1 cellular context compared by ENCODE assay signal in genomic region chr19:45882652-45883585, GRCh38.
TF ChIP-seq lines count a peak whose summit lies in the region.

No MANE protein-coding gene starts in this region.

TF ChIP-seq in HepG2, 621 proteins besides CTCF, POLR2A, EP300 and RAD21 (continued from another document and continues in another):
- TF ChIP-seq ZNF646 (CRISPR knock-in tag; IDR thresholded peaks at IDR 0.05) = no peak
- TF ChIP-seq ZNF414 (CRISPR knock-in tag; IDR thresholded peaks at IDR 0.05) = no peak; the same call in 1 of the 2 replicates
- TF ChIP-seq MEF2D (CRISPR knock-in tag; IDR thresholded peaks at IDR 0.05) = no peak; the same call in 1 of the 2 replicates
- peak; percentile 60; the same call in 1 of the 2 replicates for TF ChIP-seq ZBTB3 (CRISPR knock-in tag; IDR thresholded peaks at IDR 0.05; ENCODE audit: borderline replicate concordance, low read depth)
- TF ChIP-seq ZNF747 (CRISPR knock-in tag; IDR thresholded peaks at IDR 0.05; ENCODE audit: borderline replicate concordance) = peak; percentile 49; the same call in 1 of the 2 replicates
- peak; percentile 62; the same call in 1 of the 2 replicates for TF ChIP-seq ZNF441 (CRISPR knock-in tag; IDR thresholded peaks at IDR 0.05; ENCODE audit: borderline replicate concordance)
- no peak for TF ChIP-seq MXD4 (CRISPR knock-in tag; IDR thresholded peaks at IDR 0.05)
- peak; percentile 65; the same call in 1 of the 2 replicates for TF ChIP-seq NKX3-1 (CRISPR knock-in tag; IDR thresholded peaks at IDR 0.05)
- TF ChIP-seq ZNF18 (CRISPR knock-in tag; IDR thresholded peaks at IDR 0.05; ENCODE audit: insufficient replicate concordance) = no peak
- no peak for TF ChIP-seq DR1 (CRISPR knock-in tag; IDR thresholded peaks at IDR 0.05)
- no peak for TF ChIP-seq KLF13 (CRISPR knock-in tag; IDR thresholded peaks at IDR 0.05)
- peak; percentile 100 for TF ChIP-seq ZMYM3 (CRISPR knock-in tag; IDR thresholded peaks at IDR 0.05)
- peak; percentile 61 for TF ChIP-seq CREM (IDR thresholded peaks at IDR 0.05)
- no peak for TF ChIP-seq CREM (CRISPR knock-in tag; IDR thresholded peaks at IDR 0.05)
- peak; percentile 91 for TF ChIP-seq CBX1 (IDR thresholded peaks at IDR 0.05; ENCODE audit: low read depth)
- peak; percentile 93 for TF ChIP-seq ZNF281 (CRISPR knock-in tag; IDR thresholded peaks at IDR 0.05; ENCODE audit: borderline replicate concordance)
- peak; percentile 28; the same call in 1 of the 2 replicates for TF ChIP-seq KLF11 (CRISPR knock-in tag; IDR thresholded peaks at IDR 0.05)
- no peak; the same call in 1 of the 2 replicates for TF ChIP-seq ZNF460 (CRISPR knock-in tag; IDR thresholded peaks at IDR 0.05; ENCODE audit: borderline replicate concordance)
- TF ChIP-seq NRL (CRISPR knock-in tag; IDR thresholded peaks at IDR 0.05; ENCODE audit: borderline replicate concordance) = 0 out of 2 replicates have a peak, but pooled peaks have one; percentile 29
- no peak for TF ChIP-seq ZHX1 (CRISPR knock-in tag; IDR thresholded peaks at IDR 0.05; ENCODE audit: low read depth)
- peak; percentile 72 for TF ChIP-seq TFE3 (CRISPR knock-in tag; IDR thresholded peaks at IDR 0.05)
- peak; percentile 82 for TF ChIP-seq THRA (CRISPR knock-in tag; IDR thresholded peaks at IDR 0.05; ENCODE audit: borderline replicate concordance)
- no peak for TF ChIP-seq ZNF749 (CRISPR knock-in tag; IDR thresholded peaks at IDR 0.05; ENCODE audit: borderline replicate concordance)
- no peak for TF ChIP-seq ZNF446 (CRISPR knock-in tag; IDR thresholded peaks at IDR 0.05)
- TF ChIP-seq CERS6 (CRISPR knock-in tag; IDR thresholded peaks at IDR 0.05) = no peak
- peak; percentile 76 for TF ChIP-seq ZNF607 (CRISPR knock-in tag; IDR thresholded peaks at IDR 0.05; ENCODE audit: borderline replicate concordance)
- no peak for TF ChIP-seq GLMP (CRISPR knock-in tag; IDR thresholded peaks at IDR 0.05; ENCODE audit: borderline replicate concordance)
- peak; percentile 81; the same call in 1 of the 2 replicates for TF ChIP-seq NFKB2 (CRISPR knock-in tag; IDR thresholded peaks at IDR 0.05; ENCODE audit: borderline replicate concordance)
- peak; percentile 30; the same call in 1 of the 2 replicates for TF ChIP-seq NCOA5 (CRISPR knock-in tag; IDR thresholded peaks at IDR 0.05)
- TF ChIP-seq KDM2A (CRISPR knock-in tag; IDR thresholded peaks at IDR 0.05; ENCODE audit: borderline replicate concordance, low read depth) = peak; percentile 95
- TF ChIP-seq ZFP1 (CRISPR knock-in tag; IDR thresholded peaks at IDR 0.05) = 0 out of 2 replicates have a peak, but pooled peaks have one; percentile 77
- TF ChIP-seq RBM22 (optimal IDR thresholded peaks at IDR 0.05; ENCODE audit: low read length) = peak; percentile 91
- TF ChIP-seq ZSCAN20 (CRISPR knock-in tag; IDR thresholded peaks at IDR 0.05; ENCODE audit: borderline replicate concordance) = peak; percentile 63
- peak; percentile 90 for TF ChIP-seq ZNF781 (CRISPR knock-in tag; IDR thresholded peaks at IDR 0.05; ENCODE audit: borderline replicate concordance, not compliant biosample characterization)
- no peak for TF ChIP-seq ATF7 (IDR thresholded peaks at IDR 0.05)
- TF ChIP-seq ATF7 (CRISPR knock-in tag; IDR thresholded peaks at IDR 0.05) = no peak; the same call in 1 of the 2 replicates
- TF ChIP-seq MTA3 (CRISPR knock-in tag; IDR thresholded peaks at IDR 0.05) = no peak
- TF ChIP-seq HMG20A (CRISPR knock-in tag; IDR thresholded peaks at IDR 0.05; ENCODE audit: borderline replicate concordance) = peak; percentile 13; the same call in 1 of the 2 replicates
- TF ChIP-seq PHF8 (CRISPR knock-in tag; IDR thresholded peaks at IDR 0.05) = peak; percentile 58; the same call in 1 of the 2 replicates
